11 cellular contexts compared by ENCODE assay signal in the genomic region with DNA sequence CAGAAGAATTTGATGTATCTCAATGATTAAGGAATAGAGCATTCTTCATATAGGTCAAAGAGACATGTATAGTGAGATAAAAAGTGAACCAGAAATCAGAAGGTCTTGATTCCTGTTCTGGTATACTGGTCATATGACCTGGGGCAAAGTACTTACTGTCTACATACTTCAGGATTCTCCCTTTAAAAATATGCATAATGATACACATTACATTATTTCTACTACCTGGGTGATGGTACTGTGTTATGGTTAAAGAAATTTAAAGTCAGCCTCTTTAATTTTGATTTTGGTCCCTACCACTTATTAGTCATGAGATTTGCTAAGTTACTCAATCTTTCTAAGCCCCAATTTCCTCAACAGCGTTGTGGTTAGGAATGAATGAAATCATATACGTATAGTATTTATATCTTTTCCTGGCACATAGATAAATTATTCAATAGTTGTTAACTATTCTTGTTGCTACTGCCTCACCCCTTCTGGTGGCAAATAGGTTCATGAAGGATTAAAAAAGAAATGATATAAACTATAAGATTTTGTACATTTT.
"Had no signal": no experiment of that assay in that cellular context is flagged by ENCODE, and none has a peak within 500 bp of the region (broad histone marks: within the 10 kb centered on the region; RNA-seq: fewer than 3 reads in every experiment).

No MANE protein-coding gene starts in this region.

- H3K36me3 Mint-ChIP-seq: activated naive CD8-positive, alpha-beta T cell treated with anti-CD3 and anti-CD28 coated beads, Interleukin-2, amount 10 ng/mL, durations not matched to agents 7 days and 5 days; stimulated activated effector memory CD8-positive, alpha-beta T cell treated with anti-CD3 and anti-CD28 coated beads, Interleukin-12 subunit alpha, Interleukin-12 subunit beta, amount 100 ng/mL, for 72 hours had no signal

- H3K4me3 ChIP-seq: ascending aorta, cardiac muscle cell, gastrocnemius medialis, ovary, thoracic aorta had no signal

- H3K9me3 Mint-ChIP-seq: activated naive CD8-positive, alpha-beta T cell treated with anti-CD3 and anti-CD28 coated beads, Interleukin-2, amount 10 ng/mL, durations not matched to agents 7 days and 5 days had no signal

- H3K4me1 ChIP-seq: ascending aorta had no signal

- H3K4me3 Mint-ChIP-seq: activated naive CD8-positive, alpha-beta T cell treated with anti-CD3 and anti-CD28 coated beads, Interleukin-2, amount 10 ng/mL, durations not matched to agents 7 days and 5 days; neural crest cell; stimulated activated effector memory CD8-positive, alpha-beta T cell treated with anti-CD3 and anti-CD28 coated beads, Interleukin-12 subunit alpha, Interleukin-12 subunit beta, amount 100 ng/mL, for 72 hours; T-helper 2 cell treated with Interferon-gamma antibody and Interleukin-4, amounts not matched to agents 5 μg/mL and 100 μg/mL, for 36 hours had no signal

- H3K27ac ChIP-seq: ascending aorta, cardiac muscle cell, gastrocnemius medialis, ovary, thoracic aorta had no signal

- H3K27me3 Mint-ChIP-seq: activated naive CD8-positive, alpha-beta T cell treated with anti-CD3 and anti-CD28 coated beads, Interleukin-2, amount 10 ng/mL, durations not matched to agents 7 days and 5 days had no signal

- H3K9me3 ChIP-seq: ascending aorta, gastrocnemius medialis, ovary, thoracic aorta had no signal

- H3K27me3 ChIP-seq: ascending aorta, cardiac muscle cell, gastrocnemius medialis, ovary had no signal

- H3K36me3 ChIP-seq: ascending aorta, cardiac muscle cell, gastrocnemius medialis, ovary, thoracic aorta had no signal

- H3K4me1 Mint-ChIP-seq: activated naive CD8-positive, alpha-beta T cell treated with anti-CD3 and anti-CD28 coated beads, Interleukin-2, amount 10 ng/mL, durations not matched to agents 7 days and 5 days; stimulated activated effector memory CD8-positive, alpha-beta T cell treated with anti-CD3 and anti-CD28 coated beads, Interleukin-12 subunit alpha, Interleukin-12 subunit beta, amount 100 ng/mL, for 72 hours had no signal

- DNase-seq: activated CD4-positive, alpha-beta T cell treated with anti-CD3 and anti-CD28 coated beads, Interleukin-2, amount 50 U/mL, for 1 hour; activated naive CD4-positive, alpha-beta T cell; activated naive CD8-positive, alpha-beta T cell treated with anti-CD3 and anti-CD28 coated beads, Interleukin-2, amount 10 ng/mL, durations not matched to agents 7 days and 5 days; gastrocnemius medialis; ovary had no signal

- H3K27ac Mint-ChIP-seq: activated naive CD8-positive, alpha-beta T cell treated with anti-CD3 and anti-CD28 coated beads, Interleukin-2, amount 10 ng/mL, durations not matched to agents 7 days and 5 days; stimulated activated effector memory CD8-positive, alpha-beta T cell treated with anti-CD3 and anti-CD28 coated beads, Interleukin-12 subunit alpha, Interleukin-12 subunit beta, amount 100 ng/mL, for 72 hours; T-helper 2 cell treated with Interferon-gamma antibody and Interleukin-4, amounts not matched to agents 5 μg/mL and 100 μg/mL, for 36 hours had no signal
